2 cellular contexts compared by ENCODE assay signal in genomic region chr9:108802967-108803366, GRCh38.
TF ChIP-seq lines count a peak whose summit lies in the region.

No MANE protein-coding gene starts in this region.

TF ChIP-seq in GM23338, 12 proteins besides CTCF, POLR2A, EP300 and RAD21:
- no peak for TF ChIP-seq POLR2AphosphoS5 (IDR thresholded peaks at IDR 0.05; ENCODE audit: low read depth)

TF ChIP-seq in K562, 482 proteins besides CTCF, POLR2A, EP300 and RAD21:
- TF ChIP-seq SMAD4 (CRISPR knock-in tag; conservative IDR thresholded peaks at IDR 0.05) (0 out of 2 replicates have a peak, but pooled peaks have one; percentile 8), POU5F1 (IDR thresholded peaks at IDR 0.05; ENCODE audit: borderline replicate concordance, low read depth, low read length, partially characterized antibody) (no peak), ZBTB34 (CRISPR knock-in tag; IDR thresholded peaks at IDR 0.05) (no peak), CBFA2T2 (conservative IDR thresholded peaks at IDR 0.05) (no peak), SMC3 (conservative IDR thresholded peaks at IDR 0.05; ENCODE audit: insufficient read depth, low read depth, low read length) (no peak), E4F1 (CRISPR knock-in tag; IDR thresholded peaks at IDR 0.05; ENCODE audit: borderline replicate concordance) (no peak), ZNF644 (tag; IDR thresholded peaks at IDR 0.05; ENCODE audit: low read depth) (peak; percentile 61; the same call in 1 of the 2 replicates), ZNF133 (CRISPR knock-in tag; IDR thresholded peaks at IDR 0.05) (no peak), MED1 (CRISPR knock-in tag; IDR thresholded peaks at IDR 0.05; ENCODE audit: borderline replicate concordance) (no peak), CBX8 (IDR thresholded peaks at IDR 0.05; ENCODE audit: borderline replicate concordance, extremely low read depth, low read depth, low read length, poor library complexity, severe bottlenecking) (no peak), BRD4 (IDR thresholded peaks at IDR 0.05) (no peak), ZNF77 (CRISPR knock-in tag; IDR thresholded peaks at IDR 0.05) (no peak), HNRNPK (IDR thresholded peaks at IDR 0.05; ENCODE audit: low read depth, low read length, poor library complexity, severe bottlenecking) (no peak), SIN3A (IDR thresholded peaks at IDR 0.05; ENCODE audit: borderline replicate concordance in 2 of 2, control insufficient read depth in 1 of 2, low read depth in 2 of 2, low read length in 2 of 2) (no peak), HCFC1 (IDR thresholded peaks at IDR 0.05; ENCODE audit: low read depth, low read length) (no peak), REST (CRISPR knock-in tag; IDR thresholded peaks at IDR 0.05; ENCODE audit: low read depth) (no peak), PHF8 (IDR thresholded peaks at IDR 0.05; ENCODE audit: borderline replicate concordance, low read length) (no peak), ZNF212 (CRISPR knock-in tag; IDR thresholded peaks at IDR 0.05) (no peak), ESRRB (CRISPR knock-in tag; IDR thresholded peaks at IDR 0.05; ENCODE audit: borderline replicate concordance) (no peak), ZNF239 (CRISPR knock-in tag; IDR thresholded peaks at IDR 0.05) (peak; percentile 59; the same call in 1 of the 2 replicates), NR4A1 (CRISPR knock-in tag; IDR thresholded peaks at IDR 0.05) (no peak), NR4A1 (tag; IDR thresholded peaks at IDR 0.05) (peak; percentile 75; the same call in 1 of the 2 replicates), ZNF699 (CRISPR knock-in tag; IDR thresholded peaks at IDR 0.05; ENCODE audit: insufficient replicate concordance) (no peak), ZNF436 (CRISPR knock-in tag; IDR thresholded peaks at IDR 0.05) (no peak), GTF2A2 (tag; IDR thresholded peaks at IDR 0.05) (0 out of 2 replicates have a peak, but pooled peaks have one; percentile 47), E2F3 (CRISPR knock-in tag; IDR thresholded peaks at IDR 0.05) (no peak), CCAR2 (IDR thresholded peaks at IDR 0.05; ENCODE audit: low read depth, low read length) (no peak)
- TF ChIP-seq, protein P1, sequence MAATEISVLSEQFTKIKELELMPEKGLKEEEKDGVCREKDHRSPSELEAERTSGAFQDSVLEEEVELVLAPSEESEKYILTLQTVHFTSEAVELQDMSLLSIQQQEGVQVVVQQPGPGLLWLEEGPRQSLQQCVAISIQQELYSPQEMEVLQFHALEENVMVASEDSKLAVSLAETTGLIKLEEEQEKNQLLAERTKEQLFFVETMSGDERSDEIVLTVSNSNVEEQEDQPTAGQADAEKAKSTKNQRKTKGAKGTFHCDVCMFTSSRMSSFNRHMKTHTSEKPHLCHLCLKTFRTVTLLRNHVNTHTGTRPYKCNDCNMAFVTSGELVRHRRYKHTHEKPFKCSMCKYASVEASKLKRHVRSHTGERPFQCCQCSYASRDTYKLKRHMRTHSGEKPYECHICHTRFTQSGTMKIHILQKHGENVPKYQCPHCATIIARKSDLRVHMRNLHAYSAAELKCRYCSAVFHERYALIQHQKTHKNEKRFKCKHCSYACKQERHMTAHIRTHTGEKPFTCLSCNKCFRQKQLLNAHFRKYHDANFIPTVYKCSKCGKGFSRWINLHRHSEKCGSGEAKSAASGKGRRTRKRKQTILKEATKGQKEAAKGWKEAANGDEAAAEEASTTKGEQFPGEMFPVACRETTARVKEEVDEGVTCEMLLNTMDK (IDR thresholded peaks at IDR 0.05; ENCODE audit: borderline replicate concordance, insufficient read depth, low read depth, low read length, poor library complexity, severe bottlenecking): no peak
- TF ChIP-seq, protein P2, sequence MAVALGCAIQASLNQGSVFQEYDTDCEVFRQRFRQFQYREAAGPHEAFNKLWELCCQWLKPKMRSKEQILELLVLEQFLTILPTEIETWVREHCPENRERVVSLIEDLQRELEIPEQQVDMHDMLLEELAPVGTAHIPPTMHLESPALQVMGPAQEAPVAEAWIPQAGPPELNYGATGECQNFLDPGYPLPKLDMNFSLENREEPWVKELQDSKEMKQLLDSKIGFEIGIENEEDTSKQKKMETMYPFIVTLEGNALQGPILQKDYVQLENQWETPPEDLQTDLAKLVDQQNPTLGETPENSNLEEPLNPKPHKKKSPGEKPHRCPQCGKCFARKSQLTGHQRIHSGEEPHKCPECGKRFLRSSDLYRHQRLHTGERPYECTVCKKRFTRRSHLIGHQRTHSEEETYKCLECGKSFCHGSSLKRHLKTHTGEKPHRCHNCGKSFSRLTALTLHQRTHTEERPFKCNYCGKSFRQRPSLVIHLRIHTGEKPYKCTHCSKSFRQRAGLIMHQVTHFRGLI (CRISPR knock-in tag; IDR thresholded peaks at IDR 0.05): peak; percentile 62; the same call in 1 of the 2 replicates
- TF ChIP-seq, protein P3, sequence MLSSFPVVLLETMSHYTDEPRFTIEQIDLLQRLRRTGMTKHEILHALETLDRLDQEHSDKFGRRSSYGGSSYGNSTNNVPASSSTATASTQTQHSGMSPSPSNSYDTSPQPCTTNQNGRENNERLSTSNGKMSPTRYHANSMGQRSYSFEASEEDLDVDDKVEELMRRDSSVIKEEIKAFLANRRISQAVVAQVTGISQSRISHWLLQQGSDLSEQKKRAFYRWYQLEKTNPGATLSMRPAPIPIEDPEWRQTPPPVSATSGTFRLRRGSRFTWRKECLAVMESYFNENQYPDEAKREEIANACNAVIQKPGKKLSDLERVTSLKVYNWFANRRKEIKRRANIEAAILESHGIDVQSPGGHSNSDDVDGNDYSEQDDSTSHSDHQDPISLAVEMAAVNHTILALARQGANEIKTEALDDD (IDR thresholded peaks at IDR 0.05): no peak
- TF ChIP-seq, protein P4, sequence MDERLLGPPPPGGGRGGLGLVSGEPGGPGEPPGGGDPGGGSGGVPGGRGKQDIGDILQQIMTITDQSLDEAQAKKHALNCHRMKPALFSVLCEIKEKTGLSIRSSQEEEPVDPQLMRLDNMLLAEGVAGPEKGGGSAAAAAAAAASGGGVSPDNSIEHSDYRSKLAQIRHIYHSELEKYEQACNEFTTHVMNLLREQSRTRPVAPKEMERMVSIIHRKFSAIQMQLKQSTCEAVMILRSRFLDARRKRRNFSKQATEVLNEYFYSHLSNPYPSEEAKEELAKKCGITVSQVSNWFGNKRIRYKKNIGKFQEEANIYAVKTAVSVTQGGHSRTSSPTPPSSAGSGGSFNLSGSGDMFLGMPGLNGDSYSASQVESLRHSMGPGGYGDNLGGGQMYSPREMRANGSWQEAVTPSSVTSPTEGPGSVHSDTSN (CRISPR knock-in tag; IDR thresholded peaks at IDR 0.05; ENCODE audit: low read depth): no peak
- TF ChIP-seq, protein P4 (tag; conservative IDR thresholded peaks at IDR 0.05; ENCODE audit: low read depth): 0 out of 2 replicates have a peak, but pooled peaks have one; percentile 8
- TF ChIP-seq, protein P5, sequence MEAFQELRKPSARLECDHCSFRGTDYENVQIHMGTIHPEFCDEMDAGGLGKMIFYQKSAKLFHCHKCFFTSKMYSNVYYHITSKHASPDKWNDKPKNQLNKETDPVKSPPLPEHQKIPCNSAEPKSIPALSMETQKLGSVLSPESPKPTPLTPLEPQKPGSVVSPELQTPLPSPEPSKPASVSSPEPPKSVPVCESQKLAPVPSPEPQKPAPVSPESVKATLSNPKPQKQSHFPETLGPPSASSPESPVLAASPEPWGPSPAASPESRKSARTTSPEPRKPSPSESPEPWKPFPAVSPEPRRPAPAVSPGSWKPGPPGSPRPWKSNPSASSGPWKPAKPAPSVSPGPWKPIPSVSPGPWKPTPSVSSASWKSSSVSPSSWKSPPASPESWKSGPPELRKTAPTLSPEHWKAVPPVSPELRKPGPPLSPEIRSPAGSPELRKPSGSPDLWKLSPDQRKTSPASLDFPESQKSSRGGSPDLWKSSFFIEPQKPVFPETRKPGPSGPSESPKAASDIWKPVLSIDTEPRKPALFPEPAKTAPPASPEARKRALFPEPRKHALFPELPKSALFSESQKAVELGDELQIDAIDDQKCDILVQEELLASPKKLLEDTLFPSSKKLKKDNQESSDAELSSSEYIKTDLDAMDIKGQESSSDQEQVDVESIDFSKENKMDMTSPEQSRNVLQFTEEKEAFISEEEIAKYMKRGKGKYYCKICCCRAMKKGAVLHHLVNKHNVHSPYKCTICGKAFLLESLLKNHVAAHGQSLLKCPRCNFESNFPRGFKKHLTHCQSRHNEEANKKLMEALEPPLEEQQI (IDR thresholded peaks at IDR 0.05): no peak
- TF ChIP-seq, protein P6, sequence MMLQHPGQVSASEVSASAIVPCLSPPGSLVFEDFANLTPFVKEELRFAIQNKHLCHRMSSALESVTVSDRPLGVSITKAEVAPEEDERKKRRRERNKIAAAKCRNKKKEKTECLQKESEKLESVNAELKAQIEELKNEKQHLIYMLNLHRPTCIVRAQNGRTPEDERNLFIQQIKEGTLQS (IDR thresholded peaks at IDR 0.05): no peak
- TF ChIP-seq, protein P6 (CRISPR knock-in tag; conservative IDR thresholded peaks at IDR 0.05): no peak
- TF ChIP-seq, protein P7, sequence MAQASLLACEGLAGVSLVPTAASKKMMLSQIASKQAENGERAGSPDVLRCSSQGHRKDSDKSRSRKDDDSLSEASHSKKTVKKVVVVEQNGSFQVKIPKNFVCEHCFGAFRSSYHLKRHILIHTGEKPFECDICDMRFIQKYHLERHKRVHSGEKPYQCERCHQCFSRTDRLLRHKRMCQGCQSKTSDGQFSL (CRISPR knock-in tag; IDR thresholded peaks at IDR 0.05): no peak
- TF ChIP-seq, protein P7 (tag; IDR thresholded peaks at IDR 0.05): 0 out of 4 replicates have a peak, but pooled peaks of 1 of the 2 experiments have one; percentile 60
